Comparison of ENCODE assay signal across 13 cellular contexts in genomic region chr7:102170417-102170970, GRCh38.
DNase-seq lines count a peak whose midpoint lies in the region; ATAC-seq, FAIRE-seq and TF ChIP-seq lines count a peak whose summit lies in the region.
"Had no signal": no experiment of that assay in that cellular context is flagged by ENCODE, and none has a peak within 500 bp of the region (broad histone marks: within the 10 kb centered on the region; RNA-seq: fewer than 3 reads in every experiment).

No MANE protein-coding gene starts in this region.

- peaks cover 4% of the 10 kb centered on the region for H3K36me3 Mint-ChIP-seq in neural crest cell (ENCODE audit: low read depth)

- TF ChIP-seq EP300 in HepG2 (IDR thresholded peaks at IDR 0.05; ENCODE audit: low read depth in 2 of 2, low read length in 2 of 2) (no peak), HepG2 (CRISPR knock-in tag; IDR thresholded peaks at IDR 0.05; ENCODE audit: borderline replicate concordance) (no peak)

- H3K36me3 ChIP-seq in liver (ENCODE audit: control insufficient read depth in 4 of 4, insufficient read depth in 3 of 4, low read depth in 1 of 4, low read length in 3 of 4): peaks cover 0 to 17% (median 5%) of the 10 kb centered on the region in 4 donors
- peaks cover 7 to 40% of the 10 kb centered on the region in 2 experiments; a peak in 4 of 5 replicates for H3K36me3 ChIP-seq in HepG2 (replicated peaks in 1 of 2; ENCODE audit: control insufficient read depth in 1 of 2, insufficient read depth in 2 of 2, low read length in 2 of 2)
- no peaks in the 10 kb centered on the region for H3K36me3 ChIP-seq in fibroblast of lung (ENCODE audit: control insufficient read depth, insufficient read depth, low read length)

- ATAC-seq in HepG2 (no peak), GM21515 (IDR thresholded peaks at IDR 0.05; ENCODE audit: unreplicated experiment) (no peak)

- H3K27ac ChIP-seq in liver (ENCODE audit: low read depth in 1 of 2, low read length in 2 of 2) (peak overlapping the region; percentile 3 to 53), HepG2 (ENCODE audit: extremely low read length, insufficient read depth, low read length) (no peak overlapping the region), fibroblast of lung (ENCODE audit: insufficient read depth, low read length) (no peak overlapping the region)

- peaks cover 20% of the 10 kb centered on the region for H3K4me1 Mint-ChIP-seq in neural crest cell
- H3K4me1 Mint-ChIP-seq: activated naive CD4-positive, alpha-beta T cell treated with anti-CD3 and anti-CD28 coated beads, Interleukin-2, amount 10 ng/mL, durations not matched to agents 7 days and 5 days; immature natural killer cell; naive B cell had no signal

- H2AFZ ChIP-seq in HepG2 (ENCODE audit: low read length) (no peak overlapping the region), fibroblast of lung (ENCODE audit: low read length) (no peak overlapping the region)

- CTCF ChIA-PET in HepG2 (lab: Yijun Ruan, JAX; ENCODE audit: low intra/inter-chr PET ratio, low total read pairs): no interaction called here

- H3K79me2 ChIP-seq in HepG2 (ENCODE audit: insufficient read depth, low read length) (no peaks in the 10 kb centered on the region), fibroblast of lung (ENCODE audit: control insufficient read depth, insufficient read depth, low read length) (no peaks in the 10 kb centered on the region)

- in situ Hi-C loops in HepG2 (cut with HindIII; ENCODE audit: extremely low pct_ligation_motif_present, low pct_unique_long_range_greater_than_20kb): no loop called here

- 86% methylated on average over 22 of the region's 22 CpGs for WGBS in liver
- WGBS in HepG2 (ENCODE audit: low lambda C conversion rate): 96% methylated on average over 22 of the region's 22 CpGs

- H3K4me3 ChIP-seq in liver (ENCODE audit: low read depth in 1 of 3, low read length in 3 of 3) (no peak overlapping the region), HepG2 (replicated peaks in 1 of 3; ENCODE audit: insufficient read depth in 1 of 3, low read depth in 2 of 3, low read length in 3 of 3) (no peak overlapping the region), fibroblast of lung (replicated peaks in 1 of 4; ENCODE audit: control extremely low read depth in 1 of 4, insufficient read depth in 1 of 4, low read depth in 3 of 4, low read length in 4 of 4) (no peak overlapping the region)

- TF ChIP-seq CTCF in liver (IDR thresholded peaks at IDR 0.05; ENCODE audit: low read depth, low read length, missing input control) (no peak), HepG2 (CRISPR knock-in tag; IDR thresholded peaks at IDR 0.05) (no peak), fibroblast of lung (conservative IDR thresholded peaks at IDR 0.05 in 1 of 2, IDR thresholded peaks at IDR 0.05 in 1 of 2; ENCODE audit: low read depth in 1 of 2, low read length in 2 of 2) (no peak), neural crest cell (conservative IDR thresholded peaks at IDR 0.05) (no peak)

- peak overlapping the region; percentile 50 for H3K27ac Mint-ChIP-seq in neural crest cell (ENCODE audit: unreplicated experiment)
- H3K27ac Mint-ChIP-seq: activated naive CD4-positive, alpha-beta T cell treated with anti-CD3 and anti-CD28 coated beads, Interleukin-2, amount 10 ng/mL, durations not matched to agents 7 days and 5 days; immature natural killer cell; naive B cell had no signal

- H3K4me3 Mint-ChIP-seq in neural crest cell: peak overlapping the region; percentile 17
- H3K4me3 Mint-ChIP-seq: activated naive CD4-positive, alpha-beta T cell treated with anti-CD3 and anti-CD28 coated beads, Interleukin-2, amount 10 ng/mL, durations not matched to agents 7 days and 5 days; immature natural killer cell; naive B cell had no signal

- peaks cover 0 to 12% (median 1%) of the 10 kb centered on the region in 4 donors for H3K4me1 ChIP-seq in liver (ENCODE audit: control insufficient read depth in 4 of 4, insufficient read depth in 4 of 4, low read length in 3 of 4)
- no peaks in the 10 kb centered on the region for H3K4me1 ChIP-seq in HepG2 (ENCODE audit: insufficient read depth, low read length)
- H3K4me1 ChIP-seq in fibroblast of lung (ENCODE audit: control insufficient read depth, extremely low read depth, insufficient read depth, low read length): peaks cover 4% of the 10 kb centered on the region

- H3K27me3 ChIP-seq in liver (ENCODE audit: control insufficient read depth in 4 of 4, insufficient read depth in 4 of 4, low read length in 3 of 4): no peaks in the 10 kb centered on the region
- no peaks in the 10 kb centered on the region for H3K27me3 ChIP-seq in HepG2 (ENCODE audit: control insufficient read depth in 1 of 2, insufficient read depth in 2 of 2, low read length in 2 of 2)
- no peaks in the 10 kb centered on the region for H3K27me3 ChIP-seq in fibroblast of lung (ENCODE audit: control insufficient read depth, insufficient read depth, low read length)

- H3K9ac ChIP-seq in liver (ENCODE audit: low read depth in 1 of 2, low read length in 2 of 2) (no peak overlapping the region), HepG2 (ENCODE audit: insufficient read depth, low read depth, low read length) (no peak overlapping the region), fibroblast of lung (ENCODE audit: insufficient read depth, low read length) (no peak overlapping the region)

- BruUV-seq in HepG2 (replicated peaks; lab: Mats Ljungman, UMichigan): no TSS peak

- no peaks in the 10 kb centered on the region for H3K27me3 Mint-ChIP-seq in neural crest cell (ENCODE audit: low read depth)
- H3K27me3 Mint-ChIP-seq: activated naive CD4-positive, alpha-beta T cell treated with anti-CD3 and anti-CD28 coated beads, Interleukin-2, amount 10 ng/mL, durations not matched to agents 7 days and 5 days; naive B cell had no signal

- POLR2A ChIA-PET in HepG2 (lab: Yijun Ruan, JAX): no interaction called here

- DNase-seq in HepG2 (ENCODE audit: low spot score): no peak
- DNase-seq in fibroblast of lung (ENCODE audit: low read depth in 2 of 2): peak; percentile 12 to 48
- DNase-seq in neural crest cell (ENCODE audit: low read depth, low spot score): peak; percentile 9
- no peak for DNase-seq in activated naive CD4-positive, alpha-beta T cell treated with anti-CD3 and anti-CD28 coated beads, Interleukin-2, amount 50 U/mL, for 16 hours
- DNase-seq in NCI-H128 (lab: John Stamatoyannopoulos, UW; ENCODE audit: unreplicated experiment): no peak
- DNase-seq in NCI-H2107 treated with DMSO at 0.1 percent for 48 hours (lab: John Stamatoyannopoulos, UW; ENCODE audit: unreplicated experiment): no peak
- DNase-seq: activated naive CD4-positive, alpha-beta T cell treated with anti-CD3 and anti-CD28 coated beads, Interleukin-2, amount 10 ng/mL, durations not matched to agents 7 days and 5 days; cerebellar nuclear complex; immature natural killer cell; naive B cell; NCI-H1436 treated with DMSO at 0.1 percent for 48 hours had no signal

- intact Hi-C loops in HepG2 (cut with micrococcal nuclease; ENCODE audit: unreplicated experiment): no loop called here

- FAIRE-seq in HepG2 (lab: Jason Lieb, UNC): no peak

- TF ChIP-seq RAD21 in liver (IDR thresholded peaks at IDR 0.05): no peak
- TF ChIP-seq RAD21 in HepG2 (CRISPR knock-in tag; IDR thresholded peaks at IDR 0.05): no peak

- no peak for TF ChIP-seq POLR2A in HepG2 (IDR thresholded peaks at IDR 0.05; ENCODE audit: insufficient read depth in 1 of 2, low read depth in 2 of 2, low read length in 2 of 2)

- H3K4me2 ChIP-seq in HepG2 (ENCODE audit: low read depth, low read length): no peak overlapping the region
- no peak overlapping the region for H3K4me2 ChIP-seq in fibroblast of lung (ENCODE audit: extremely low read depth, insufficient read depth, low read length)

- no peaks in the 10 kb centered on the region for H3K9me3 Mint-ChIP-seq in neural crest cell
- H3K9me3 Mint-ChIP-seq: activated naive CD4-positive, alpha-beta T cell treated with anti-CD3 and anti-CD28 coated beads, Interleukin-2, amount 10 ng/mL, durations not matched to agents 7 days and 5 days; immature natural killer cell; naive B cell had no signal

- H3K9me3 ChIP-seq in liver (ENCODE audit: control insufficient read depth in 4 of 4, low read length in 3 of 4): no peaks in the 10 kb centered on the region
- no peaks in the 10 kb centered on the region for H3K9me3 ChIP-seq in HepG2 (ENCODE audit: low read length)
- no peaks in the 10 kb centered on the region for H3K9me3 ChIP-seq in fibroblast of lung (ENCODE audit: control insufficient read depth, insufficient read depth, low read depth, low read length)

- H4K20me1 ChIP-seq in HepG2 (ENCODE audit: insufficient read depth, low read length): no peaks in the 10 kb centered on the region
- no peaks in the 10 kb centered on the region for H4K20me1 ChIP-seq in fibroblast of lung (ENCODE audit: control insufficient read depth, extremely low read depth, insufficient read depth, low read length)

TF ChIP-seq in liver, 16 proteins besides CTCF, POLR2A, EP300 and RAD21 (continues in another document):
- TF ChIP-seq ZBTB33 (IDR thresholded peaks at IDR 0.05): no peak

TF ChIP-seq in HepG2, 621 proteins besides CTCF, POLR2A, EP300 and RAD21:
- TF ChIP-seq RNF2 (conservative IDR thresholded peaks at IDR 0.05; ENCODE audit: low read depth): no peak
- TF ChIP-seq GMEB1 (CRISPR knock-in tag; IDR thresholded peaks at IDR 0.05; ENCODE audit: borderline replicate concordance): no peak
TF ChIP-seq in HepG2: peak in this region for 0.

Comparison
In these comparisons a context has a peak if more than half of its experiments do, and no peak if none do; other contexts are left out.
1. H3K27ac ChIP-seq: peak in liver (2 of 2); none in HepG2 (single experiment) and fibroblast of lung (single experiment).
2. DNase-seq: peak in fibroblast of lung (2 of 2) and neural crest cell (single experiment); none in HepG2 (single experiment), activated naive CD4-positive, alpha-beta T cell treated with anti-CD3 and anti-CD28 coated beads, Interleukin-2, amount 50 U/mL, for 16 hours (single experiment), NCI-H128 (single experiment) and NCI-H2107 treated with DMSO at 0.1 percent for 48 hours (single experiment).